In genomic region chr19:46634656-46635218, GRCh38 we compare ENCODE assay signal across 11 cellular contexts. TPM values are rescaled to one million over a fixed set of nuclear protein-coding genes. Genes with fewer than 3 reads are reported as not detected.
DNase-seq lines count a peak whose midpoint lies in the region; ATAC-seq, FAIRE-seq and TF ChIP-seq lines count a peak whose summit lies in the region.
"Had no signal": no experiment of that assay in that cellular context is flagged by ENCODE, and none has a peak within 500 bp of the region (broad histone marks: within the 10 kb centered on the region; RNA-seq: fewer than 3 reads in every experiment).

No MANE protein-coding gene starts in this region.

- no peaks in the 10 kb centered on the region for H3K79me2 ChIP-seq in H1 (ENCODE audit: control insufficient read depth in 1 of 2, insufficient read depth in 2 of 2, low read length in 2 of 2)

- H3K56ac ChIP-seq in H1 (replicated peaks; ENCODE audit: insufficient read length, low read depth, low read length), result no peak overlapping the region

- no peak for DNase-seq in activated CD4-positive, alpha-beta T cell treated with anti-CD3 and anti-CD28 coated beads, Interleukin-2, amount 10 ng/mL, durations not matched to agents 7 days and 5 days
- no peak for DNase-seq in activated CD4-positive, alpha-beta T cell treated with anti-CD3 and anti-CD28 coated beads for 1 hour
- peak; percentile 48 for DNase-seq in NCI-H82 treated with DMSO at 0.1 percent for 48 hours (lab: John Stamatoyannopoulos, UW; ENCODE audit: unreplicated experiment)
- no peak for DNase-seq in H1 (ENCODE audit: low read depth in 1 of 2, low spot score in 2 of 2)
- no peak for DNase-seq in stimulated activated effector memory CD8-positive, alpha-beta T cell treated with anti-CD3 and anti-CD28 coated beads, Interleukin-12 subunit alpha, Interleukin-12 subunit beta, amount 100 ng/mL, for 72 hours (ENCODE audit: low spot score in 2 of 2)
- no peak for DNase-seq in midbrain (lab: John Stamatoyannopoulos, UW)
- DNase-seq in MV-4-11 (lab: John Stamatoyannopoulos, UW), result no peak
- DNase-seq in testis, result no peak

- peaks cover 12% of the 10 kb centered on the region for H3K27me3 Mint-ChIP-seq in activated CD4-positive, alpha-beta T cell treated with anti-CD3 and anti-CD28 coated beads, Interleukin-2, amount 10 ng/mL, durations not matched to agents 7 days and 5 days

- no peak for TF ChIP-seq POLR2A in H1 (IDR thresholded peaks at IDR 0.05; ENCODE audit: control extremely low read depth in 1 of 2, low read depth in 2 of 2, low read length in 2 of 2)
- no peak for TF ChIP-seq POLR2A in testis (IDR thresholded peaks at IDR 0.05)

- H2BK120ac ChIP-seq in H1 (replicated peaks; ENCODE audit: low read depth, low read length), result no peak overlapping the region

- no peaks in the 10 kb centered on the region for H3K9me3 ChIP-seq in H1 (ENCODE audit: insufficient read depth in 2 of 2, low read depth in 1 of 2, low read length in 1 of 2)
- H3K9me3 ChIP-seq in testis, result no peaks in the 10 kb centered on the region

- no peak overlapping the region for H2BK20ac ChIP-seq in H1 (ENCODE audit: low read length)

- H3K18ac ChIP-seq in H1 (ENCODE audit: extremely low read depth, low read length), result peak overlapping the region; percentile 48; the same call in 1 of the 2 replicates

- FAIRE-seq in H1 (lab: Jason Lieb, UNC), result no peak

- POLR2A ChIA-PET in activated CD4-positive, alpha-beta T cell treated with anti-CD3 and anti-CD28 coated beads, Interleukin-2, amount 10 ng/mL, durations not matched to agents 7 days and 5 days (lab: Charles Lee), result no interaction called here
- POLR2A ChIA-PET in H1 (lab: Charles Lee; ENCODE audit: partially characterized antibody), result interaction anchor here (1.3 to 1.4 kb wide), 2 partner anchors 24 to 25 kb away, joined by 3 to 4 read pairs; no protein-coding TSS in a partner anchor

- H3K4me3 Mint-ChIP-seq in activated CD4-positive, alpha-beta T cell treated with anti-CD3 and anti-CD28 coated beads, Interleukin-2, amount 10 ng/mL, durations not matched to agents 7 days and 5 days, result peak overlapping the region; percentile 29
- H3K4me3 Mint-ChIP-seq in stimulated activated effector memory CD8-positive, alpha-beta T cell treated with anti-CD3 and anti-CD28 coated beads, Interleukin-12 subunit alpha, Interleukin-12 subunit beta, amount 100 ng/mL, for 72 hours, result no peak overlapping the region

- no peak overlapping the region for H2BK15ac ChIP-seq in H1 (ENCODE audit: low read length)

- peaks cover 0 to 11% of the 10 kb centered on the region in 2 experiments for H4K20me1 ChIP-seq in H1 (replicated peaks in 1 of 2; ENCODE audit: control insufficient read depth in 1 of 2, insufficient read depth in 2 of 2, low read length in 2 of 2)

- peaks cover 28% of the 10 kb centered on the region for H3K4me1 Mint-ChIP-seq in activated CD4-positive, alpha-beta T cell treated with anti-CD3 and anti-CD28 coated beads, Interleukin-2, amount 10 ng/mL, durations not matched to agents 7 days and 5 days
- peaks cover 10% of the 10 kb centered on the region for H3K4me1 Mint-ChIP-seq in stimulated activated effector memory CD8-positive, alpha-beta T cell treated with anti-CD3 and anti-CD28 coated beads, Interleukin-12 subunit alpha, Interleukin-12 subunit beta, amount 100 ng/mL, for 72 hours

- no peak for ATAC-seq in stimulated activated effector memory CD8-positive, alpha-beta T cell treated with anti-CD3 and anti-CD28 coated beads, Interleukin-12 subunit alpha, Interleukin-12 subunit beta, amount 100 ng/mL, for 72 hours

- 11% methylated on average over 8 of the region's 23 CpGs; no CpG with 5 or more reads in 1 of the 2 experiments for WGBS in H1 (ENCODE audit: extremely low coverage in 1 of 2, insufficient coverage in 1 of 2, insufficient read length in 1 of 2, insufficient replicate concordance in 2 of 2, low coverage in 1 of 2, low lambda C conversion rate in 2 of 2, missing lambda C conversion rate in 1 of 2), 2 experiments
- 3 to 7% methylated on average over 23 of the region's 23 CpGs for WGBS in testis, 2 donors

- no peak overlapping the region for H2AFZ ChIP-seq in H1 (ENCODE audit: low read length)

- H3K79me1 ChIP-seq in H1 (ENCODE audit: low read depth, low read length), result no peaks in the 10 kb centered on the region; the same call in 1 of the 2 replicates

- peaks cover 23% of the 10 kb centered on the region for H3K23me2 ChIP-seq in H1 (ENCODE audit: low read depth, low read length)

- no peak overlapping the region for H2BK12ac ChIP-seq in H1 (ENCODE audit: low read depth, low read length)

- CTCF ChIA-PET in activated CD4-positive, alpha-beta T cell treated with anti-CD3 and anti-CD28 coated beads, Interleukin-2, amount 10 ng/mL, durations not matched to agents 7 days and 5 days (lab: Charles Lee), result interaction anchor here (0.8 kb wide), 1 partner anchor 25 kb away, joined by 4 read pairs; no protein-coding TSS in a partner anchor
- CTCF ChIA-PET in H1 (lab: Charles Lee; ENCODE audit: partially characterized antibody), result interaction anchor here (0.6 to 15.3 kb wide), 3 partner anchors 18 to 367 kb away, joined by 6 to 309 read pairs (median 56); partner anchors contain the start of gene DACT3

- no peak overlapping the region for H4K8ac ChIP-seq in H1 (ENCODE audit: extremely low read depth, insufficient read depth, low read length)

- no peak overlapping the region for H2BK5ac ChIP-seq in H1 (ENCODE audit: low read depth, low read length)

- no peak overlapping the region for H3K4ac ChIP-seq in H1 (replicated peaks; ENCODE audit: insufficient read length, low read depth, low read length)

- H3K23ac ChIP-seq in H1 (ENCODE audit: insufficient read length), result no peak overlapping the region

- intact Hi-C loops in testis (cut with DNase I; ENCODE audit: low total_unique reads), result no loop called here

- no peak overlapping the region for H3K9ac ChIP-seq in H1 (replicated peaks in 1 of 4; ENCODE audit: extremely low read depth in 1 of 4, low read depth in 3 of 4, low read length in 3 of 4)

- H4K91ac ChIP-seq in H1 (replicated peaks; ENCODE audit: insufficient read length, low read length), result no peak overlapping the region

- no peaks in the 10 kb centered on the region for H3K9me3 Mint-ChIP-seq in activated CD4-positive, alpha-beta T cell treated with anti-CD3 and anti-CD28 coated beads, Interleukin-2, amount 10 ng/mL, durations not matched to agents 7 days and 5 days
- no peaks in the 10 kb centered on the region for H3K9me3 Mint-ChIP-seq in stimulated activated effector memory CD8-positive, alpha-beta T cell treated with anti-CD3 and anti-CD28 coated beads, Interleukin-12 subunit alpha, Interleukin-12 subunit beta, amount 100 ng/mL, for 72 hours

- H3K4me3 ChIP-seq in H1 (ENCODE audit: extremely low read depth in 1 of 4, insufficient read depth in 2 of 4, low read depth in 3 of 4, low read length in 4 of 4), result peak overlapping the region; percentile 47 to 97 (median 58)
- no peak overlapping the region for H3K4me3 ChIP-seq in testis

- H3K36me3 ChIP-seq in H1 (ENCODE audit: control insufficient read depth in 2 of 4, insufficient read depth in 4 of 4, low read length in 3 of 4) (no peaks in the 10 kb centered on the region), testis (ENCODE audit: low read depth, missing control alignments) (no peaks in the 10 kb centered on the region)

- TF ChIP-seq RAD21 in H1 (IDR thresholded peaks at IDR 0.05 in 1 of 2, conservative IDR thresholded peaks at IDR 0.05 in 1 of 2; ENCODE audit: low read depth in 2 of 2, low read length in 2 of 2), result no peak

- no peak for TF ChIP-seq EP300 in H1 (IDR thresholded peaks at IDR 0.05; ENCODE audit: borderline replicate concordance in 1 of 2, low read depth in 2 of 2, low read length in 2 of 2)

- H3K36me3 Mint-ChIP-seq in activated CD4-positive, alpha-beta T cell treated with anti-CD3 and anti-CD28 coated beads, Interleukin-2, amount 10 ng/mL, durations not matched to agents 7 days and 5 days (ENCODE audit: low read depth), result no peaks in the 10 kb centered on the region
- no peaks in the 10 kb centered on the region for H3K36me3 Mint-ChIP-seq in stimulated activated effector memory CD8-positive, alpha-beta T cell treated with anti-CD3 and anti-CD28 coated beads, Interleukin-12 subunit alpha, Interleukin-12 subunit beta, amount 100 ng/mL, for 72 hours

- H2AK5ac ChIP-seq in H1 (ENCODE audit: low read depth, low read length), result no peak overlapping the region

- H3K27ac Mint-ChIP-seq in activated CD4-positive, alpha-beta T cell treated with anti-CD3 and anti-CD28 coated beads, Interleukin-2, amount 10 ng/mL, durations not matched to agents 7 days and 5 days, result no peak overlapping the region
- peak overlapping the region; percentile 35 for H3K27ac Mint-ChIP-seq in stimulated activated effector memory CD8-positive, alpha-beta T cell treated with anti-CD3 and anti-CD28 coated beads, Interleukin-12 subunit alpha, Interleukin-12 subunit beta, amount 100 ng/mL, for 72 hours

- no peak overlapping the region for H3K14ac ChIP-seq in H1 (ENCODE audit: insufficient read length)

- H3K27me3 ChIP-seq in H1 (replicated peaks in 1 of 4; ENCODE audit: control insufficient read depth in 3 of 4, extremely low read depth in 1 of 4, insufficient read depth in 3 of 4, low read length in 3 of 4) (peaks cover 5 to 50% (median 42%) of the 10 kb centered on the region in 4 experiments), testis (no peaks in the 10 kb centered on the region)

- no peak for TF ChIP-seq CTCF in H1 (IDR thresholded peaks at IDR 0.05; ENCODE audit: control extremely low read depth in 1 of 3, insufficient read depth in 1 of 3, low read depth in 1 of 3, low read length in 3 of 3)
- TF ChIP-seq CTCF in testis (IDR thresholded peaks at IDR 0.05), result no peak

- H3K27ac ChIP-seq in H1 (ENCODE audit: low read depth, low read length), result no peak overlapping the region
- H3K27ac ChIP-seq in testis, result no peak overlapping the region
- H3K27ac ChIP-seq: C4-2B had no signal

- H3K4me2 ChIP-seq in H1 (ENCODE audit: insufficient read depth in 1 of 2, low read depth in 2 of 2, low read length in 2 of 2), result peak overlapping the region; percentile 82 to 87

- no peak overlapping the region for H4K5ac ChIP-seq in H1 (ENCODE audit: insufficient read length, low read depth, low read length)

- peaks cover 0 to 25% (median 16%) of the 10 kb centered on the region in 4 experiments; a peak in 6 of 7 replicates for H3K4me1 ChIP-seq in H1 (replicated peaks in 1 of 4; ENCODE audit: control insufficient read depth in 3 of 4, insufficient read depth in 4 of 4, low read length in 3 of 4)
- peaks cover 10% of the 10 kb centered on the region for H3K4me1 ChIP-seq in testis

RNA-seq across cellular contexts. Expression of gene GNG8, which starts 1.3 kb away (rescaled TPM):
- not detected for total RNA-seq in activated CD4-positive, alpha-beta T cell treated with anti-CD3 and anti-CD28 coated beads, Interleukin-2, amount 10 ng/mL, durations not matched to agents 7 days and 5 days
- total RNA-seq in H1 (2021; fragmentation: NEBNext Ultra II Directional; extraction: Animal tissue kit (Norgen Biotek cat#: 25700)), result not detected in 2 replicates
- polyA plus RNA-seq in H1 (2011; rRNA removed) (not detected in 2 replicates), testis (ENCODE audit: insufficient read depth, low read depth, low replicate concordance) (not detected)
- not detected for polyA plus RNA-seq in H1 (2011; cell fraction: cytosol; rRNA removed)
- polyA plus RNA-seq in H1 (2011; cell fraction: nucleus; rRNA removed), result not detected
- polyA plus RNA-seq in H1 (2012, experiment 1 of 2), result 3.6 TPM in 1 of 4 replicates, not detected in the others
- not detected for polyA plus RNA-seq in H1 (2012, experiment 2 of 2)
- polyA plus RNA-seq in H1 (2013, experiment 1 of 2), result not detected
- polyA plus RNA-seq in H1 (2013, experiment 2 of 2), result 1.7 TPM
- not detected in 2 replicates for polyA minus RNA-seq in H1 (2011; rRNA and poly(A)+ RNA removed)
- not detected for polyA minus RNA-seq in H1 (2011; cell fraction: cytosol; rRNA and poly(A)+ RNA removed)
- polyA minus RNA-seq in H1 (2011; cell fraction: nucleus; rRNA and poly(A)+ RNA removed), result not detected
- total RNA-seq in testis, result not detected
- total RNA-seq: cerebellum, posterior vena cava had no signal

RNA-seq across cellular contexts. Expression of gene PTGIR, which starts 9.8 kb away (rescaled TPM):
- total RNA-seq in activated CD4-positive, alpha-beta T cell treated with anti-CD3 and anti-CD28 coated beads, Interleukin-2, amount 10 ng/mL, durations not matched to agents 7 days and 5 days, result 10 to 100 TPM; 14.0 to 14.7 TPM
- not detected in 2 replicates for total RNA-seq in H1 (2021; fragmentation: NEBNext Ultra II Directional; extraction: Animal tissue kit (Norgen Biotek cat#: 25700))
- polyA plus RNA-seq in H1 (2011; rRNA removed), result 0.15 and 0.19 TPM in 2 replicates
- 0.14 TPM for polyA plus RNA-seq in H1 (2011; cell fraction: cytosol; rRNA removed)
- 0.09 TPM for polyA plus RNA-seq in H1 (2011; cell fraction: nucleus; rRNA removed)
- polyA plus RNA-seq in H1 (2012, experiment 1 of 2), result not detected in 4 replicates
- not detected for polyA plus RNA-seq in H1 (2012, experiment 2 of 2)
- polyA plus RNA-seq in H1 (2013, experiment 1 of 2), result 0.10 TPM
- 0.13 TPM for polyA plus RNA-seq in H1 (2013, experiment 2 of 2)
- polyA minus RNA-seq in H1 (2011; rRNA and poly(A)+ RNA removed), result not detected in 2 replicates
- not detected for polyA minus RNA-seq in H1 (2011; cell fraction: cytosol; rRNA and poly(A)+ RNA removed)
- not detected for polyA minus RNA-seq in H1 (2011; cell fraction: nucleus; rRNA and poly(A)+ RNA removed)
- under 1 TPM; 0.63 to 0.87 TPM for total RNA-seq in testis
- 1.0 TPM for polyA plus RNA-seq in testis (ENCODE audit: insufficient read depth, low read depth, low replicate concordance)
- total RNA-seq: cerebellum had no signal

RNA-seq across cellular contexts. Expression of gene DACT3, which starts 26.2 kb away (rescaled TPM):
- total RNA-seq in activated CD4-positive, alpha-beta T cell treated with anti-CD3 and anti-CD28 coated beads, Interleukin-2, amount 10 ng/mL, durations not matched to agents 7 days and 5 days, result under 1 TPM; 0.31 to 0.42 TPM
- 1.5 and 2.0 TPM in 2 replicates for total RNA-seq in H1 (2021; fragmentation: NEBNext Ultra II Directional; extraction: Animal tissue kit (Norgen Biotek cat#: 25700))
- 1.8 and 1.9 TPM in 2 replicates for polyA plus RNA-seq in H1 (2011; rRNA removed)
- 1.8 TPM for polyA plus RNA-seq in H1 (2011; cell fraction: cytosol; rRNA removed)
- 2.1 TPM for polyA plus RNA-seq in H1 (2011; cell fraction: nucleus; rRNA removed)
- 1.1 to 1.4 TPM (median 1.2 TPM) in 4 replicates for polyA plus RNA-seq in H1 (2012, experiment 1 of 2)
- 1.4 TPM for polyA plus RNA-seq in H1 (2012, experiment 2 of 2)
- 1.3 TPM for polyA plus RNA-seq in H1 (2013, experiment 1 of 2)
- 1.3 TPM for polyA plus RNA-seq in H1 (2013, experiment 2 of 2)
- polyA minus RNA-seq in H1 (2011; rRNA and poly(A)+ RNA removed), result 0.61 and 1.2 TPM in 2 replicates
- 0.81 TPM for polyA minus RNA-seq in H1 (2011; cell fraction: cytosol; rRNA and poly(A)+ RNA removed)
- 1.00 TPM for polyA minus RNA-seq in H1 (2011; cell fraction: nucleus; rRNA and poly(A)+ RNA removed)
- 10 to 100 TPM; 17.2 to 30.6 TPM for total RNA-seq in testis
- 19.8 TPM for polyA plus RNA-seq in testis (ENCODE audit: insufficient read depth, low read depth, low replicate concordance)

RNA-seq across cellular contexts. Expression of gene CALM3, which starts 33.6 kb away (rescaled TPM):
- 100 to 1,000 TPM; 700 to 784 TPM for total RNA-seq in activated CD4-positive, alpha-beta T cell treated with anti-CD3 and anti-CD28 coated beads, Interleukin-2, amount 10 ng/mL, durations not matched to agents 7 days and 5 days
- total RNA-seq in H1 (2021; fragmentation: NEBNext Ultra II Directional; extraction: Animal tissue kit (Norgen Biotek cat#: 25700)), result 318 and 326 TPM in 2 replicates
- polyA plus RNA-seq in H1 (2011; rRNA removed), result 315 and 405 TPM in 2 replicates
- 585 TPM for polyA plus RNA-seq in H1 (2011; cell fraction: cytosol; rRNA removed)
- 241 TPM for polyA plus RNA-seq in H1 (2011; cell fraction: nucleus; rRNA removed)
- 396 to 462 TPM (median 444 TPM) in 4 replicates for polyA plus RNA-seq in H1 (2012, experiment 1 of 2)
- polyA plus RNA-seq in H1 (2012, experiment 2 of 2), result 353 TPM
- polyA plus RNA-seq in H1 (2013, experiment 1 of 2), result 213 TPM
- 220 TPM for polyA plus RNA-seq in H1 (2013, experiment 2 of 2)
- polyA minus RNA-seq in H1 (2011; rRNA and poly(A)+ RNA removed), result 129 and 145 TPM in 2 replicates
- polyA minus RNA-seq in H1 (2011; cell fraction: cytosol; rRNA and poly(A)+ RNA removed), result 94.5 TPM
- 67.8 TPM for polyA minus RNA-seq in H1 (2011; cell fraction: nucleus; rRNA and poly(A)+ RNA removed)
- total RNA-seq in testis, result 100 to 1,000 TPM; 357 to 380 TPM
- polyA plus RNA-seq in testis (ENCODE audit: insufficient read depth, low read depth, low replicate concordance), result 889 TPM

Comparison
In these comparisons a context has a peak if more than half of its experiments do, and no peak if none do; other contexts are left out.
1. H3K4me3 ChIP-seq: peak in H1 (4 of 4); none in testis (0 of 2).
2. RNA of gene PTGIR, which starts 9.8 kb away (total RNA-seq): 14.0 to 14.7 TPM in activated CD4-positive, alpha-beta T cell treated with anti-CD3 and anti-CD28 coated beads, Interleukin-2, amount 10 ng/mL, durations not matched to agents 7 days and 5 days; 0.63 to 0.87 TPM in testis and not detected in H1; every median in the first group is over 4 times any median in the second.